ENCODE assay signal across 23 cellular contexts in genomic region chr4:24507439-24507838, GRCh38.
A peak's percentile ranks its signal among the peaks of the same experiment; 100 is the strongest.
DNase-seq lines count a peak whose midpoint lies in the region; ATAC-seq and TF ChIP-seq lines count a peak whose summit lies in the region.
"Had no signal": no experiment of that assay in that cellular context is flagged by ENCODE, and none has a peak within 500 bp of the region (broad histone marks: within the 10 kb centered on the region; RNA-seq: fewer than 3 reads in every experiment).

No MANE protein-coding gene starts in this region.

- H3K36me3 Mint-ChIP-seq in activated naive CD4-positive, alpha-beta T cell treated with anti-CD3 and anti-CD28 coated beads, Interleukin-2, amount 10 ng/mL, durations not matched to agents 7 days and 5 days = no peaks in the 10 kb centered on the region
- peaks cover 11 to 25% of the 10 kb centered on the region in 2 donors for H3K36me3 Mint-ChIP-seq in stimulated activated naive B cell treated with anti-CD40 and anti-IgM and Interleukin-4, amounts not matched to agents 10 μg/mL and 1 μg/mL and 100 μg/mL, for 72 hours
- H3K36me3 Mint-ChIP-seq: CD4-positive, CD25-positive, alpha-beta regulatory T cell had no signal

- H3K27ac ChIP-seq in HUES6 (ENCODE audit: low read depth, low read length) (peak overlapping the region; percentile 66; the same call in 1 of the 2 replicates), esophagus muscularis mucosa (replicated peaks in 1 of 4) (no peak overlapping the region), osteoblast (ENCODE audit: low read depth, low read length) (no peak overlapping the region)
- H3K27ac ChIP-seq: BLaER1, KMS-11, RWPE1 had no signal

- no peak overlapping the region for H3K4me3 Mint-ChIP-seq in activated naive CD4-positive, alpha-beta T cell treated with anti-CD3 and anti-CD28 coated beads, Interleukin-2, amount 10 ng/mL, durations not matched to agents 7 days and 5 days
- H3K4me3 Mint-ChIP-seq in stimulated activated naive B cell treated with anti-CD40 and anti-IgM and Interleukin-4, amounts not matched to agents 10 μg/mL and 1 μg/mL and 100 μg/mL, for 72 hours = no peak overlapping the region
- H3K4me3 Mint-ChIP-seq: CD4-positive, CD25-positive, alpha-beta regulatory T cell; IgD-negative memory B cell had no signal

- H2AFZ ChIP-seq in osteoblast (ENCODE audit: low read length) = no peak overlapping the region

- peak overlapping the region; percentile 73 for H3K27ac Mint-ChIP-seq in activated naive CD4-positive, alpha-beta T cell treated with anti-CD3 and anti-CD28 coated beads, Interleukin-2, amount 10 ng/mL, durations not matched to agents 7 days and 5 days
- H3K27ac Mint-ChIP-seq in stimulated activated naive B cell treated with anti-CD40 and anti-IgM and Interleukin-4, amounts not matched to agents 10 μg/mL and 1 μg/mL and 100 μg/mL, for 72 hours = peak overlapping the region; percentile 9
- H3K27ac Mint-ChIP-seq: CD4-positive, CD25-positive, alpha-beta regulatory T cell; IgD-negative memory B cell had no signal

- no peak for DNase-seq in activated naive CD4-positive, alpha-beta T cell treated with anti-CD3 and anti-CD28 coated beads, Interleukin-2, amount 10 ng/mL, durations not matched to agents 7 days and 5 days
- DNase-seq in activated naive CD4-positive, alpha-beta T cell treated with anti-CD3 and anti-CD28 coated beads, Interleukin-2, amount 50 U/mL, for 16 hours = no peak
- DNase-seq in esophagus muscularis mucosa (ENCODE audit: extremely low spot score) = peak; percentile 83
- DNase-seq in stimulated activated naive B cell treated with anti-CD40 and anti-IgM and Interleukin-4, amounts not matched to agents 10 μg/mL and 1 μg/mL and 100 μg/mL, for 72 hours = no peak
- DNase-seq in NCI-H510A (lab: John Stamatoyannopoulos, UW) = no peak
- DNase-seq in osteoblast (ENCODE audit: insufficient read length, low spot score, missing footprints) = no peak
- DNase-seq: CD4-positive, CD25-positive, alpha-beta regulatory T cell; GDM1; GOT3; MM.1S; NCI-H1417; NCI-H1694; NCI-H2029 treated with DMSO at 0.1 percent for 48 hours; NCI-H69; SHP77 treated with DMSO at 0.1 percent for 48 hours; SW 1271 had no signal

- TF ChIP-seq POLR2A in esophagus muscularis mucosa (IDR thresholded peaks at IDR 0.05; ENCODE audit: low read depth) = no peak

- H3K79me2 ChIP-seq in osteoblast (ENCODE audit: insufficient read depth, low read length) = no peaks in the 10 kb centered on the region

- intact Hi-C loops in esophagus muscularis mucosa (cut with DNase I) = no loop called here

- peaks cover 3% of the 10 kb centered on the region; the same call in 1 of the 2 replicates for H3K27me3 ChIP-seq in HUES6 (ENCODE audit: control insufficient read depth, insufficient read depth, low read length)
- no peaks in the 10 kb centered on the region for H3K27me3 ChIP-seq in esophagus muscularis mucosa
- H3K27me3 ChIP-seq in osteoblast (ENCODE audit: insufficient read depth, low read length) = no peaks in the 10 kb centered on the region
- H3K27me3 ChIP-seq: BLaER1 had no signal

- ATAC-seq in stimulated activated naive B cell treated with anti-CD40 and anti-IgM and Interleukin-4, amounts not matched to agents 10 μg/mL and 1 μg/mL and 100 μg/mL, for 72 hours (replicated peaks) = no peak
- no peak for ATAC-seq in HG03025 (IDR thresholded peaks at IDR 0.05; ENCODE audit: low FRiP score, unreplicated experiment)
- ATAC-seq: Panc1 had no signal

- H4K20me1 ChIP-seq in osteoblast (ENCODE audit: insufficient read depth, low read length) = no peaks in the 10 kb centered on the region
- H4K20me1 ChIP-seq: BLaER1 had no signal

- H3K9ac ChIP-seq in HUES6 (ENCODE audit: low read length) = peak overlapping the region; percentile 61
- H3K9ac ChIP-seq: BLaER1, KMS-11 had no signal

- H3K36me3 ChIP-seq in HUES6 (ENCODE audit: control insufficient read depth, insufficient read depth, low read length) (peaks cover 30% of the 10 kb centered on the region), esophagus muscularis mucosa (no peaks in the 10 kb centered on the region), osteoblast (ENCODE audit: insufficient read depth, low read length) (no peaks in the 10 kb centered on the region)

- TF ChIP-seq EP300 in esophagus muscularis mucosa (IDR thresholded peaks at IDR 0.05) = no peak

- CTCF ChIA-PET in activated naive CD4-positive, alpha-beta T cell treated with anti-CD3 and anti-CD28 coated beads, Interleukin-2, amount 10 ng/mL, durations not matched to agents 7 days and 5 days (lab: Charles Lee) = interaction anchor here (0.8 kb wide), 1 partner anchor 98 kb away, joined by 4 read pairs; no protein-coding TSS in a partner anchor

- no peaks in the 10 kb centered on the region for H3K9me3 Mint-ChIP-seq in activated naive CD4-positive, alpha-beta T cell treated with anti-CD3 and anti-CD28 coated beads, Interleukin-2, amount 10 ng/mL, durations not matched to agents 7 days and 5 days
- H3K9me3 Mint-ChIP-seq in stimulated activated naive B cell treated with anti-CD40 and anti-IgM and Interleukin-4, amounts not matched to agents 10 μg/mL and 1 μg/mL and 100 μg/mL, for 72 hours = no peaks in the 10 kb centered on the region
- H3K9me3 Mint-ChIP-seq: CD4-positive, CD25-positive, alpha-beta regulatory T cell; IgD-negative memory B cell had no signal

- H3K9me3 ChIP-seq in HUES6 (ENCODE audit: control insufficient read depth, insufficient read depth, low read depth, low read length) (no peaks in the 10 kb centered on the region), esophagus muscularis mucosa (no peaks in the 10 kb centered on the region), osteoblast (ENCODE audit: low read depth, low read length) (no peaks in the 10 kb centered on the region)
- H3K9me3 ChIP-seq: BLaER1 had no signal

- H3K4me3 ChIP-seq in HUES6 (ENCODE audit: low read depth, low read length) = no peak overlapping the region
- no peak overlapping the region for H3K4me3 ChIP-seq in esophagus muscularis mucosa
- no peak overlapping the region for H3K4me3 ChIP-seq in osteoblast (ENCODE audit: insufficient read depth, low read length)
- H3K4me3 ChIP-seq: BLaER1 had no signal

- WGBS in esophagus muscularis mucosa = 87% methylated on average over 7 of the region's 7 CpGs

- H3K4me1 ChIP-seq in HUES6 (ENCODE audit: control insufficient read depth, insufficient read depth, low read length) = peaks cover 50% of the 10 kb centered on the region
- peaks cover 0 to 10% (median 9%) of the 10 kb centered on the region in 4 donors for H3K4me1 ChIP-seq in esophagus muscularis mucosa
- H3K4me1 ChIP-seq in osteoblast (ENCODE audit: insufficient read depth, low read length) = no peaks in the 10 kb centered on the region
- H3K4me1 ChIP-seq: BLaER1 had no signal

- no peak overlapping the region for H3K4me2 ChIP-seq in osteoblast (ENCODE audit: insufficient read depth, low read length)
- H3K4me2 ChIP-seq: BLaER1, KMS-11 had no signal

- no peaks in the 10 kb centered on the region for H3K4me1 Mint-ChIP-seq in activated naive CD4-positive, alpha-beta T cell treated with anti-CD3 and anti-CD28 coated beads, Interleukin-2, amount 10 ng/mL, durations not matched to agents 7 days and 5 days
- H3K4me1 Mint-ChIP-seq in stimulated activated naive B cell treated with anti-CD40 and anti-IgM and Interleukin-4, amounts not matched to agents 10 μg/mL and 1 μg/mL and 100 μg/mL, for 72 hours = no peaks in the 10 kb centered on the region
- H3K4me1 Mint-ChIP-seq: CD4-positive, CD25-positive, alpha-beta regulatory T cell; IgD-negative memory B cell had no signal

- H3K27me3 Mint-ChIP-seq in activated naive CD4-positive, alpha-beta T cell treated with anti-CD3 and anti-CD28 coated beads, Interleukin-2, amount 10 ng/mL, durations not matched to agents 7 days and 5 days = peaks cover 4% of the 10 kb centered on the region
- H3K27me3 Mint-ChIP-seq in stimulated activated naive B cell treated with anti-CD40 and anti-IgM and Interleukin-4, amounts not matched to agents 10 μg/mL and 1 μg/mL and 100 μg/mL, for 72 hours = peaks cover 4 to 5% of the 10 kb centered on the region in 2 donors
- H3K27me3 Mint-ChIP-seq: CD4-positive, CD25-positive, alpha-beta regulatory T cell had no signal

- no peak for TF ChIP-seq CTCF in esophagus muscularis mucosa (IDR thresholded peaks at IDR 0.05)
- TF ChIP-seq CTCF in osteoblast (IDR thresholded peaks at IDR 0.05; ENCODE audit: extremely low read depth, low read depth, low read length) = no peak
